Comparison of ENCODE assay signal across 23 cellular contexts in the genomic region with DNA sequence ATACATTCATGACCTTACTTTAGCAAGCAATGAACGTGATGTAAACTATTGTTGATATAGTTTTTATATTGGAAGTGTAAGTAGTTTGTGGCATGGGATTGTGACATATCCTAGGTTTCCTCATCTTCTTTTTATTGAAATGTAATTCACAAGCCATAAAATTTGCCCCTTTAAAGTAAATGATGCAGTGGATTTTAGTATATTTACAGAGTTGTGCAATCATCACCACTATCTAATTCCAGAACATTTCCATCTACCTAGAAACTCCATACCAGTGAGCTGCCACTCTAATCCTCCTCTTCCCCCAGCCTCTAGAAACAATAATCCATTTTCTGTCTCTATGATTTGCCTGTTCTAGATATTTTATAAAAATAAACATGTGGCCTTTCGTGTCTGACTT. TPM values are rescaled to one million over a fixed set of nuclear protein-coding genes. Genes with fewer than 3 reads are reported as not detected.
A peak's percentile ranks its signal among the peaks of the same experiment; 100 is the strongest.
DNase-seq lines count a peak whose midpoint lies in the region; ATAC-seq, FAIRE-seq and TF ChIP-seq lines count a peak whose summit lies in the region.
"Had no signal": no experiment of that assay in that cellular context is flagged by ENCODE, and none has a peak within 500 bp of the region (broad histone marks: within the 10 kb centered on the region; RNA-seq: fewer than 3 reads in every experiment).

No MANE protein-coding gene starts in this region.

- H3K27me3 ChIP-seq in adipocyte (replicated peaks; ENCODE audit: control insufficient read depth, insufficient read depth, low read length) (no peaks in the 10 kb centered on the region), neutrophil (no peaks in the 10 kb centered on the region), upper lobe of left lung (no peaks in the 10 kb centered on the region)

- intact Hi-C loops in activated T-helper 2 cell treated with anti-CD3 and anti-CD28 coated beads, Interferon-gamma antibody, Interleukin-2, Interleukin-4, amounts not matched to agents 10 μg/mL and 5 μg/mL and 100 μg/mL, durations not matched to agents 14 hours and 24 hours and 36 hours (cut with micrococcal nuclease), result no loop called here

- H3K27ac ChIP-seq in A549 (no peak overlapping the region), neutrophil (peak overlapping the region; percentile 8), upper lobe of left lung (no peak overlapping the region)

- H3K27ac Mint-ChIP-seq in activated T-helper 2 cell treated with anti-CD3 and anti-CD28 coated beads, Interferon-gamma antibody, Interleukin-2, Interleukin-4, amounts not matched to agents 10 μg/mL and 5 μg/mL and 100 μg/mL, durations not matched to agents 14 hours and 24 hours and 36 hours, result no peak overlapping the region
- H3K27ac Mint-ChIP-seq: B cell had no signal

- peaks cover 4% of the 10 kb centered on the region for H3K27me3 Mint-ChIP-seq in activated T-helper 2 cell treated with anti-CD3 and anti-CD28 coated beads, Interferon-gamma antibody, Interleukin-2, Interleukin-4, amounts not matched to agents 10 μg/mL and 5 μg/mL and 100 μg/mL, durations not matched to agents 14 hours and 24 hours and 36 hours (ENCODE audit: low read depth)
- H3K27me3 Mint-ChIP-seq: B cell had no signal

- peaks cover 7% of the 10 kb centered on the region for H3K9me3 Mint-ChIP-seq in activated T-helper 2 cell treated with anti-CD3 and anti-CD28 coated beads, Interferon-gamma antibody, Interleukin-2, Interleukin-4, amounts not matched to agents 10 μg/mL and 5 μg/mL and 100 μg/mL, durations not matched to agents 14 hours and 24 hours and 36 hours

- H3K9ac ChIP-seq in adipocyte (ENCODE audit: low read length), result no peak overlapping the region

- H3K4me1 ChIP-seq in A549, result 0 out of 3 replicates have a peak, but pooled peaks cover 4% of the 10 kb centered on the region
- H3K4me1 ChIP-seq in adipocyte (ENCODE audit: control insufficient read depth, insufficient read depth, low read length), result peaks cover 8% of the 10 kb centered on the region
- H3K4me1 ChIP-seq in neutrophil (ENCODE audit: control insufficient read depth in 1 of 2, insufficient read depth in 1 of 2, low read depth in 1 of 2, low read length in 1 of 2), result peaks cover 3% of the 10 kb centered on the region in 2 experiments
- peaks cover 3 to 12% (median 11%) of the 10 kb centered on the region in 4 donors for H3K4me1 ChIP-seq in upper lobe of left lung

- no peak overlapping the region for H3K4me3 ChIP-seq in A549
- H3K4me3 ChIP-seq in adipocyte (ENCODE audit: low read length), result no peak overlapping the region
- no peak overlapping the region for H3K4me3 ChIP-seq in neutrophil (ENCODE audit: low read depth in 1 of 2, low read length in 1 of 2)
- no peak overlapping the region for H3K4me3 ChIP-seq in upper lobe of left lung

- FAIRE-seq in A549 (lab: Jason Lieb, UNC), result no peak
- FAIRE-seq: A204.1 had no signal

- H3K36me3 ChIP-seq in adipocyte (ENCODE audit: control insufficient read depth, insufficient read depth, low read length, severe bottlenecking) (peaks cover 7% of the 10 kb centered on the region), neutrophil (peaks cover 16% of the 10 kb centered on the region), upper lobe of left lung (peaks cover 0 to 6% (median 2%) of the 10 kb centered on the region in 4 donors)

- CTCF ChIA-PET in A549 (lab: Yijun Ruan, JAX), result interaction anchor here (0.8 to 1.9 kb wide), 5 partner anchors 10 to 267 kb away, joined by 3 to 8 read pairs (median 4); partner anchors contain the start of gene CASP10

- POLR2A ChIA-PET in A549 (lab: Yijun Ruan, JAX), result no interaction called here

- TF ChIP-seq CTCF in A549 (IDR thresholded peaks at IDR 0.05), result no peak
- no peak for TF ChIP-seq CTCF in neutrophil (IDR thresholded peaks at IDR 0.05)
- TF ChIP-seq CTCF in upper lobe of left lung (IDR thresholded peaks at IDR 0.05), result no peak

- H3K4me2 ChIP-seq in A549, result no peak overlapping the region

- DNase-seq in A549 (ENCODE audit: low read depth in 1 of 2, low spot score in 1 of 2) (no peak), adipocyte (ENCODE audit: low read depth) (peak; percentile 28), iris pigment epithelial cell (ENCODE audit: low read depth) (peak; percentile 31), upper lobe of left lung (no peak)
- no peak for DNase-seq in activated CD4-positive, CD25-positive, alpha-beta regulatory T cell (lab: John Stamatoyannopoulos, UW)
- DNase-seq in activated T-helper 2 cell treated with anti-CD3 and anti-CD28 coated beads, Interferon-gamma antibody, Interleukin-2, Interleukin-4, amounts not matched to agents 10 μg/mL and 5 μg/mL and 100 μg/mL, durations not matched to agents 14 hours and 24 hours and 36 hours (ENCODE audit: low spot score), result no peak
- DNase-seq: EL, GF-D8, H7, KBM-7, MM.1S, NCI-H1092 treated with DMSO at 0.1 percent for 48 hours, NCI-H146, NCI-H2029 treated with DMSO at 0.1 percent for 48 hours, NCI-H226, NCI-H510A treated with DMSO at 0.1 percent for 48 hours, NCI-H774 had no signal

- peaks cover 17% of the 10 kb centered on the region for H3K36me3 Mint-ChIP-seq in activated T-helper 2 cell treated with anti-CD3 and anti-CD28 coated beads, Interferon-gamma antibody, Interleukin-2, Interleukin-4, amounts not matched to agents 10 μg/mL and 5 μg/mL and 100 μg/mL, durations not matched to agents 14 hours and 24 hours and 36 hours (ENCODE audit: low read depth)

- no peak for ATAC-seq in A549
- no peak for ATAC-seq in upper lobe of left lung (ENCODE audit: low FRiP score in 2 of 2)
- ATAC-seq: Panc1, SK-N-SH treated with all-trans-retinoic acid at 6 μM for 48 hours had no signal

- TF ChIP-seq POLR2A in A549 (IDR thresholded peaks at IDR 0.05; ENCODE audit: low read length), result no peak
- TF ChIP-seq POLR2A in upper lobe of left lung (IDR thresholded peaks at IDR 0.05), result no peak

- H3K4me1 Mint-ChIP-seq in activated T-helper 2 cell treated with anti-CD3 and anti-CD28 coated beads, Interferon-gamma antibody, Interleukin-2, Interleukin-4, amounts not matched to agents 10 μg/mL and 5 μg/mL and 100 μg/mL, durations not matched to agents 14 hours and 24 hours and 36 hours (ENCODE audit: low read depth), result peaks cover 8% of the 10 kb centered on the region

- no peak for TF ChIP-seq RAD21 in A549 (conservative IDR thresholded peaks at IDR 0.05 in 1 of 2, IDR thresholded peaks at IDR 0.05 in 1 of 2)

- 58% methylated on average over 2 of the region's 2 CpGs for WGBS in A549 (ENCODE audit: missing lambda C conversion rate)
- 53 to 54% methylated on average over 2 of the region's 2 CpGs for WGBS in upper lobe of left lung, 2 donors

- TF ChIP-seq EP300 in A549 (IDR thresholded peaks at IDR 0.05) (no peak), upper lobe of left lung (IDR thresholded peaks at IDR 0.05) (no peak)

- H3K9me3 ChIP-seq in A549, result peaks cover 23% of the 10 kb centered on the region; the same call in 2 of the 3 replicates
- no peaks in the 10 kb centered on the region for H3K9me3 ChIP-seq in adipocyte (ENCODE audit: control insufficient read depth, low read length)
- no peaks in the 10 kb centered on the region for H3K9me3 ChIP-seq in neutrophil
- H3K9me3 ChIP-seq in upper lobe of left lung, result peaks cover 0 to 7% (median 0%) of the 10 kb centered on the region in 4 donors

- H3K4me3 Mint-ChIP-seq in activated T-helper 2 cell treated with anti-CD3 and anti-CD28 coated beads, Interferon-gamma antibody, Interleukin-2, Interleukin-4, amounts not matched to agents 10 μg/mL and 5 μg/mL and 100 μg/mL, durations not matched to agents 14 hours and 24 hours and 36 hours (ENCODE audit: low read depth), result no peak overlapping the region
- H3K4me3 Mint-ChIP-seq: B cell, CD14-positive monocyte had no signal

TF ChIP-seq in A549, 52 proteins besides CTCF, POLR2A, EP300 and RAD21:
- TF ChIP-seq HDAC2 (IDR thresholded peaks at IDR 0.05) (no peak), CEBPB (IDR thresholded peaks at IDR 0.05) (peak; percentile 58; a peak in 2 of 4 replicates)

RNA-seq across cellular contexts. Expression of gene CASP10, which starts 10.7 kb away (rescaled TPM):
- 6.5 and 6.8 TPM in 2 replicates for polyA plus RNA-seq in A549 (2011; rRNA removed)
- 1.5 and 1.8 TPM in 2 replicates for polyA plus RNA-seq in A549 (2012; cell fraction: cytosol; rRNA removed)
- polyA plus RNA-seq in A549 (2012; cell fraction: nucleus; rRNA removed), result 1.2 and 2.2 TPM in 2 replicates
- polyA plus RNA-seq in A549 (2017; fragmentation: RNase III; extraction: RNeasy Plus Mini Kit Qiagen cat#74134 plus additional on column Dnase treatment), result 2.6 to 3.0 TPM (median 2.8 TPM) in 3 replicates
- polyA minus RNA-seq in A549 (2011; rRNA and poly(A)+ RNA removed), result 9.6 and 10.5 TPM in 2 replicates
- 14.3 and 17.3 TPM in 2 replicates for total RNA-seq in activated T-helper 2 cell treated with anti-CD3 and anti-CD28 coated beads, Interferon-gamma antibody, Interleukin-2, Interleukin-4, amounts not matched to agents 10 μg/mL and 5 μg/mL and 100 μg/mL, durations not matched to agents 14 hours and 24 hours and 36 hours
- 10 to 100 TPM; 21.1 to 67.1 (median 29.9) TPM for total RNA-seq in upper lobe of left lung

RNA-seq across cellular contexts. Expression of gene CFLAR, which starts 56.3 kb away (rescaled TPM):
- 64.0 and 89.4 TPM in 2 replicates for polyA plus RNA-seq in A549 (2011; rRNA removed)
- 41.6 and 47.7 TPM in 2 replicates for polyA plus RNA-seq in A549 (2012; cell fraction: cytosol; rRNA removed)
- 44.8 and 63.7 TPM in 2 replicates for polyA plus RNA-seq in A549 (2012; cell fraction: nucleus; rRNA removed)
- 56.5 to 64.0 TPM (median 56.5 TPM) in 3 replicates for polyA plus RNA-seq in A549 (2017; fragmentation: RNase III; extraction: RNeasy Plus Mini Kit Qiagen cat#74134 plus additional on column Dnase treatment)
- 65.7 and 70.3 TPM in 2 replicates for polyA minus RNA-seq in A549 (2011; rRNA and poly(A)+ RNA removed)
- total RNA-seq in activated T-helper 2 cell treated with anti-CD3 and anti-CD28 coated beads, Interferon-gamma antibody, Interleukin-2, Interleukin-4, amounts not matched to agents 10 μg/mL and 5 μg/mL and 100 μg/mL, durations not matched to agents 14 hours and 24 hours and 36 hours, result 255 and 268 TPM in 2 replicates
- 1,000 to 10,000 TPM in 1 of 6 donors, 100 to 1,000 TPM in 5; 263 to 1,189 (median 435) TPM for total RNA-seq in upper lobe of left lung

Comparison
In these comparisons a context has a peak if more than half of its experiments do, and no peak if none do; other contexts are left out.
1. DNase-seq: peak in adipocyte (single experiment) and iris pigment epithelial cell (single experiment); none in A549 (0 of 2), activated CD4-positive, CD25-positive, alpha-beta regulatory T cell (0 of 4), activated T-helper 2 cell treated with anti-CD3 and anti-CD28 coated beads, Interferon-gamma antibody, Interleukin-2, Interleukin-4, amounts not matched to agents 10 μg/mL and 5 μg/mL and 100 μg/mL, durations not matched to agents 14 hours and 24 hours and 36 hours (single experiment) and upper lobe of left lung (0 of 2).